In the genomic region with DNA sequence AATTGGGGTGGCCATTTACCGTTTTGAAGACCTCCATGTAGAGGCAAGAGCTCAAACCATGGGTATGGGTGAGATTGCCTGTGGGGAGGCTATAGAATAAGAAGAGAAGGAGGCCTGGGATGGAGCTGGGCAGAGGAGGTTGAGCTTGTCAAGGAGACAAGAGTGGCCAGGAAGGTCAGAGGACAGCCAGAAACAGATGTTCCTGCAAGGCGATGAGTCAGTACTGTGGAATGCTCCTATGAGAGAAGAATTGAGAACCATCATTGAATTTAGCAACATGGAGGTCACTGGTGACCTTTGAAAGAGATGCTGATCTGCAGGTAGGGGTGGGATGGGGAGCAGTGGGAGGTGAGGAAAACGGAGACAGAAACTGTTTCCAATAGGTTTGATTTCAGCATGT, we compare ENCODE assay signal across 1 cellular context.
TF ChIP-seq lines count a peak whose summit lies in the region.

No MANE protein-coding gene starts in this region.

TF ChIP-seq in K562, 482 proteins besides CTCF, POLR2A, EP300 and RAD21 (continued from another document and continues in another):
- TF ChIP-seq, protein P1, sequence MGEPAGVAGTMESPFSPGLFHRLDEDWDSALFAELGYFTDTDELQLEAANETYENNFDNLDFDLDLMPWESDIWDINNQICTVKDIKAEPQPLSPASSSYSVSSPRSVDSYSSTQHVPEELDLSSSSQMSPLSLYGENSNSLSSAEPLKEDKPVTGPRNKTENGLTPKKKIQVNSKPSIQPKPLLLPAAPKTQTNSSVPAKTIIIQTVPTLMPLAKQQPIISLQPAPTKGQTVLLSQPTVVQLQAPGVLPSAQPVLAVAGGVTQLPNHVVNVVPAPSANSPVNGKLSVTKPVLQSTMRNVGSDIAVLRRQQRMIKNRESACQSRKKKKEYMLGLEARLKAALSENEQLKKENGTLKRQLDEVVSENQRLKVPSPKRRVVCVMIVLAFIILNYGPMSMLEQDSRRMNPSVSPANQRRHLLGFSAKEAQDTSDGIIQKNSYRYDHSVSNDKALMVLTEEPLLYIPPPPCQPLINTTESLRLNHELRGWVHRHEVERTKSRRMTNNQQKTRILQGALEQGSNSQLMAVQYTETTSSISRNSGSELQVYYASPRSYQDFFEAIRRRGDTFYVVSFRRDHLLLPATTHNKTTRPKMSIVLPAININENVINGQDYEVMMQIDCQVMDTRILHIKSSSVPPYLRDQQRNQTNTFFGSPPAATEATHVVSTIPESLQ (CRISPR knock-in tag; IDR thresholded peaks at IDR 0.05): no peak
- TF ChIP-seq NR2C2 (CRISPR knock-in tag; IDR thresholded peaks at IDR 0.05): no peak
- TF ChIP-seq NR2C2 (tag; IDR thresholded peaks at IDR 0.05): peak; percentile 55
- peak; percentile 94 for TF ChIP-seq JUND (IDR thresholded peaks at IDR 0.05; ENCODE audit: borderline replicate concordance, low read depth, low read length)
- peak; percentile 89; the same call in 2 of the 3 replicates for TF ChIP-seq JUND (tag; IDR thresholded peaks at IDR 0.05; ENCODE audit: borderline replicate concordance, low read depth, low read length)
- TF ChIP-seq KLF6 (CRISPR knock-in tag; IDR thresholded peaks at IDR 0.05; ENCODE audit: borderline replicate concordance): no peak
- TF ChIP-seq, protein P2, sequence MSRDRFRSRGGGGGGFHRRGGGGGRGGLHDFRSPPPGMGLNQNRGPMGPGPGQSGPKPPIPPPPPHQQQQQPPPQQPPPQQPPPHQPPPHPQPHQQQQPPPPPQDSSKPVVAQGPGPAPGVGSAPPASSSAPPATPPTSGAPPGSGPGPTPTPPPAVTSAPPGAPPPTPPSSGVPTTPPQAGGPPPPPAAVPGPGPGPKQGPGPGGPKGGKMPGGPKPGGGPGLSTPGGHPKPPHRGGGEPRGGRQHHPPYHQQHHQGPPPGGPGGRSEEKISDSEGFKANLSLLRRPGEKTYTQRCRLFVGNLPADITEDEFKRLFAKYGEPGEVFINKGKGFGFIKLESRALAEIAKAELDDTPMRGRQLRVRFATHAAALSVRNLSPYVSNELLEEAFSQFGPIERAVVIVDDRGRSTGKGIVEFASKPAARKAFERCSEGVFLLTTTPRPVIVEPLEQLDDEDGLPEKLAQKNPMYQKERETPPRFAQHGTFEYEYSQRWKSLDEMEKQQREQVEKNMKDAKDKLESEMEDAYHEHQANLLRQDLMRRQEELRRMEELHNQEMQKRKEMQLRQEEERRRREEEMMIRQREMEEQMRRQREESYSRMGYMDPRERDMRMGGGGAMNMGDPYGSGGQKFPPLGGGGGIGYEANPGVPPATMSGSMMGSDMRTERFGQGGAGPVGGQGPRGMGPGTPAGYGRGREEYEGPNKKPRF (IDR thresholded peaks at IDR 0.05; ENCODE audit: low read depth, low read length): no peak
- TF ChIP-seq ZNF41 (CRISPR knock-in tag; conservative IDR thresholded peaks at IDR 0.05): no peak
- peak; percentile 3 for TF ChIP-seq FOS (IDR thresholded peaks at IDR 0.05; ENCODE audit: extremely low read depth, insufficient read length)
- peak in 1 of 2 experiments; percentile 49; a peak in 1 of 4 replicates for TF ChIP-seq RCOR1 (IDR thresholded peaks at IDR 0.05; ENCODE audit: borderline replicate concordance in 1 of 2, low read depth in 2 of 2, low read length in 2 of 2)
- TF ChIP-seq, protein P3, sequence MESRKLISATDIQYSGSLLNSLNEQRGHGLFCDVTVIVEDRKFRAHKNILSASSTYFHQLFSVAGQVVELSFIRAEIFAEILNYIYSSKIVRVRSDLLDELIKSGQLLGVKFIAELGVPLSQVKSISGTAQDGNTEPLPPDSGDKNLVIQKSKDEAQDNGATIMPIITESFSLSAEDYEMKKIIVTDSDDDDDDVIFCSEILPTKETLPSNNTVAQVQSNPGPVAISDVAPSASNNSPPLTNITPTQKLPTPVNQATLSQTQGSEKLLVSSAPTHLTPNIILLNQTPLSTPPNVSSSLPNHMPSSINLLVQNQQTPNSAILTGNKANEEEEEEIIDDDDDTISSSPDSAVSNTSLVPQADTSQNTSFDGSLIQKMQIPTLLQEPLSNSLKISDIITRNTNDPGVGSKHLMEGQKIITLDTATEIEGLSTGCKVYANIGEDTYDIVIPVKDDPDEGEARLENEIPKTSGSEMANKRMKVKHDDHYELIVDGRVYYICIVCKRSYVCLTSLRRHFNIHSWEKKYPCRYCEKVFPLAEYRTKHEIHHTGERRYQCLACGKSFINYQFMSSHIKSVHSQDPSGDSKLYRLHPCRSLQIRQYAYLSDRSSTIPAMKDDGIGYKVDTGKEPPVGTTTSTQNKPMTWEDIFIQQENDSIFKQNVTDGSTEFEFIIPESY (CRISPR knock-in tag; IDR thresholded peaks at IDR 0.05): no peak
- no peak for TF ChIP-seq NR2C1 (IDR thresholded peaks at IDR 0.05)
- peak; percentile 68 for TF ChIP-seq NR2C1 (tag; IDR thresholded peaks at IDR 0.05)
- no peak for TF ChIP-seq SMARCE1 (IDR thresholded peaks at IDR 0.05)
- peak; percentile 25; the same call in 1 of the 2 replicates for TF ChIP-seq CBFA2T3 (IDR thresholded peaks at IDR 0.05)
- TF ChIP-seq MYC (IDR thresholded peaks at IDR 0.05; ENCODE audit: low read depth, low read length): no peak
- TF ChIP-seq MYC (CRISPR knock-in tag; IDR thresholded peaks at IDR 0.05; ENCODE audit: borderline replicate concordance, low read depth): no peak
- no peak for TF ChIP-seq MTA3 (IDR thresholded peaks at IDR 0.05; ENCODE audit: borderline replicate concordance)
- no peak for TF ChIP-seq ZNF232 (CRISPR knock-in tag; IDR thresholded peaks at IDR 0.05)
- TF ChIP-seq GATA2 (CRISPR knock-in tag; IDR thresholded peaks at IDR 0.05): no peak
- TF ChIP-seq ARID1B (IDR thresholded peaks at IDR 0.05): peak; percentile 43; the same call in 1 of the 2 replicates
- TF ChIP-seq, protein P4, sequence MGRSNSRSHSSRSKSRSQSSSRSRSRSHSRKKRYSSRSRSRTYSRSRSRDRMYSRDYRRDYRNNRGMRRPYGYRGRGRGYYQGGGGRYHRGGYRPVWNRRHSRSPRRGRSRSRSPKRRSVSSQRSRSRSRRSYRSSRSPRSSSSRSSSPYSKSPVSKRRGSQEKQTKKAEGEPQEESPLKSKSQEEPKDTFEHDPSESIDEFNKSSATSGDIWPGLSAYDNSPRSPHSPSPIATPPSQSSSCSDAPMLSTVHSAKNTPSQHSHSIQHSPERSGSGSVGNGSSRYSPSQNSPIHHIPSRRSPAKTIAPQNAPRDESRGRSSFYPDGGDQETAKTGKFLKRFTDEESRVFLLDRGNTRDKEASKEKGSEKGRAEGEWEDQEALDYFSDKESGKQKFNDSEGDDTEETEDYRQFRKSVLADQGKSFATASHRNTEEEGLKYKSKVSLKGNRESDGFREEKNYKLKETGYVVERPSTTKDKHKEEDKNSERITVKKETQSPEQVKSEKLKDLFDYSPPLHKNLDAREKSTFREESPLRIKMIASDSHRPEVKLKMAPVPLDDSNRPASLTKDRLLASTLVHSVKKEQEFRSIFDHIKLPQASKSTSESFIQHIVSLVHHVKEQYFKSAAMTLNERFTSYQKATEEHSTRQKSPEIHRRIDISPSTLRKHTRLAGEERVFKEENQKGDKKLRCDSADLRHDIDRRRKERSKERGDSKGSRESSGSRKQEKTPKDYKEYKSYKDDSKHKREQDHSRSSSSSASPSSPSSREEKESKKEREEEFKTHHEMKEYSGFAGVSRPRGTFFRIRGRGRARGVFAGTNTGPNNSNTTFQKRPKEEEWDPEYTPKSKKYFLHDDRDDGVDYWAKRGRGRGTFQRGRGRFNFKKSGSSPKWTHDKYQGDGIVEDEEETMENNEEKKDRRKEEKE (IDR thresholded peaks at IDR 0.05; ENCODE audit: borderline replicate concordance in 1 of 2, control insufficient read depth in 1 of 2, low read depth in 2 of 2, low read length in 1 of 2): no peak
- no peak for TF ChIP-seq KLF13 (tag; IDR thresholded peaks at IDR 0.05; ENCODE audit: borderline replicate concordance, low read depth)
- no peak for TF ChIP-seq MIER1 (IDR thresholded peaks at IDR 0.05; ENCODE audit: low read depth)
- peak; percentile 52 for TF ChIP-seq TAF9B (IDR thresholded peaks at IDR 0.05; ENCODE audit: partially characterized antibody)
- TF ChIP-seq, protein P5, sequence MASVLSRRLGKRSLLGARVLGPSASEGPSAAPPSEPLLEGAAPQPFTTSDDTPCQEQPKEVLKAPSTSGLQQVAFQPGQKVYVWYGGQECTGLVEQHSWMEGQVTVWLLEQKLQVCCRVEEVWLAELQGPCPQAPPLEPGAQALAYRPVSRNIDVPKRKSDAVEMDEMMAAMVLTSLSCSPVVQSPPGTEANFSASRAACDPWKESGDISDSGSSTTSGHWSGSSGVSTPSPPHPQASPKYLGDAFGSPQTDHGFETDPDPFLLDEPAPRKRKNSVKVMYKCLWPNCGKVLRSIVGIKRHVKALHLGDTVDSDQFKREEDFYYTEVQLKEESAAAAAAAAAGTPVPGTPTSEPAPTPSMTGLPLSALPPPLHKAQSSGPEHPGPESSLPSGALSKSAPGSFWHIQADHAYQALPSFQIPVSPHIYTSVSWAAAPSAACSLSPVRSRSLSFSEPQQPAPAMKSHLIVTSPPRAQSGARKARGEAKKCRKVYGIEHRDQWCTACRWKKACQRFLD (CRISPR knock-in tag; IDR thresholded peaks at IDR 0.05): no peak
- TF ChIP-seq TEAD4 (IDR thresholded peaks at IDR 0.05; ENCODE audit: low read length): peak; percentile 71
- no peak for TF ChIP-seq TEAD4 (CRISPR knock-in tag; IDR thresholded peaks at IDR 0.05; ENCODE audit: borderline replicate concordance)
- TF ChIP-seq MAFK (IDR thresholded peaks at IDR 0.05; ENCODE audit: low read length): no peak
- peak; percentile 39; the same call in 1 of the 2 replicates for TF ChIP-seq DPF2 (IDR thresholded peaks at IDR 0.05)
- TF ChIP-seq SMARCA4 (IDR thresholded peaks at IDR 0.05): 0 out of 2 replicates have a peak, but pooled peaks have one; percentile 43
- TF ChIP-seq FOSL1 (tag; conservative IDR thresholded peaks at IDR 0.05): peak; percentile 66; the same call in 1 of the 2 replicates
- TF ChIP-seq GATAD2B (IDR thresholded peaks at IDR 0.05; ENCODE audit: borderline replicate concordance): no peak
- TF ChIP-seq TEAD1 (CRISPR knock-in tag; IDR thresholded peaks at IDR 0.05): peak; percentile 83 to 84; a peak in 2 of 4 replicates
- TF ChIP-seq, protein P6, sequence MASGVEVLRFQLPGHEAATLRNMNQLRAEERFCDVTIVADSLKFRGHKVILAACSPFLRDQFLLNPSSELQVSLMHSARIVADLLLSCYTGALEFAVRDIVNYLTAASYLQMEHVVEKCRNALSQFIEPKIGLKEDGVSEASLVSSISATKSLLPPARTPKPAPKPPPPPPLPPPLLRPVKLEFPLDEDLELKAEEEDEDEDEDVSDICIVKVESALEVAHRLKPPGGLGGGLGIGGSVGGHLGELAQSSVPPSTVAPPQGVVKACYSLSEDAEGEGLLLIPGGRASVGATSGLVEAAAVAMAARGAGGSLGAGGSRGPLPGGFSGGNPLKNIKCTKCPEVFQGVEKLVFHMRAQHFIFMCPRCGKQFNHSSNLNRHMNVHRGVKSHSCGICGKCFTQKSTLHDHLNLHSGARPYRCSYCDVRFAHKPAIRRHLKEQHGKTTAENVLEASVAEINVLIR (CRISPR knock-in tag; IDR thresholded peaks at IDR 0.05): no peak
- TF ChIP-seq, protein P7, sequence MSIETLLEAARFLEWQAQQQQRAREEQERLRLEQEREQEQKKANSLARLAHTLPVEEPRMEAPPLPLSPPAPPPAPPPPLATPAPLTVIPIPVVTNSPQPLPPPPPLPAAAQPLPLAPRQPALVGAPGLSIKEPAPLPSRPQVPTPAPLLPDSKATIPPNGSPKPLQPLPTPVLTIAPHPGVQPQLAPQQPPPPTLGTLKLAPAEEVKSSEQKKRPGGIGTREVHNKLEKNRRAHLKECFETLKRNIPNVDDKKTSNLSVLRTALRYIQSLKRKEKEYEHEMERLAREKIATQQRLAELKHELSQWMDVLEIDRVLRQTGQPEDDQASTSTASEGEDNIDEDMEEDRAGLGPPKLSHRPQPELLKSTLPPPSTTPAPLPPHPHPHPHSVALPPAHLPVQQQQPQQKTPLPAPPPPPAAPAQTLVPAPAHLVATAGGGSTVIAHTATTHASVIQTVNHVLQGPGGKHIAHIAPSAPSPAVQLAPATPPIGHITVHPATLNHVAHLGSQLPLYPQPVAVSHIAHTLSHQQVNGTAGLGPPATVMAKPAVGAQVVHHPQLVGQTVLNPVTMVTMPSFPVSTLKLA (conservative IDR thresholded peaks at IDR 0.05): no peak
- no peak for TF ChIP-seq NR3C1 (CRISPR knock-in tag; IDR thresholded peaks at IDR 0.05)
- TF ChIP-seq NCOR1 (IDR thresholded peaks at IDR 0.05): 0 out of 2 replicates have a peak, but pooled peaks have one; percentile 6
- peak; percentile 20; the same call in 1 of the 2 replicates for TF ChIP-seq JUN (IDR thresholded peaks at IDR 0.05; ENCODE audit: borderline replicate concordance, low read depth, low read length)
- no peak for TF ChIP-seq JUN (CRISPR knock-in tag; IDR thresholded peaks at IDR 0.05; ENCODE audit: borderline replicate concordance)
- TF ChIP-seq, protein P8, sequence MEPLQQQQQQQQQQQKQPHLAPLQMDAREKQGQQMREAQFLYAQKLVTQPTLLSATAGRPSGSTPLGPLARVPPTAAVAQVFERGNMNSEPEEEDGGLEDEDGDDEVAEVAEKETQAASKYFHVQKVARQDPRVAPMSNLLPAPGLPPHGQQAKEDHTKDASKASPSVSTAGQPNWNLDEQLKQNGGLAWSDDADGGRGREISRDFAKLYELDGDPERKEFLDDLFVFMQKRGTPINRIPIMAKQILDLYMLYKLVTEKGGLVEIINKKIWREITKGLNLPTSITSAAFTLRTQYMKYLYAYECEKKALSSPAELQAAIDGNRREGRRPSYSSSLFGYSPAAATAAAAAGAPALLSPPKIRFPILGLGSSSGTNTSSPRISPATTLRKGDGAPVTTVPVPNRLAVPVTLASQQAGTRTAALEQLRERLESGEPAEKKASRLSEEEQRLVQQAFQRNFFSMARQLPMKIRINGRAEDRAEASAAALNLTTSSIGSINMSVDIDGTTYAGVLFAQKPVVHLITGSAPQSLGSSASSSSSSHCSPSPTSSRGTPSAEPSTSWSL (CRISPR knock-in tag; IDR thresholded peaks at IDR 0.05; ENCODE audit: borderline replicate concordance): no peak
- TF ChIP-seq BACH1 (tag; IDR thresholded peaks at IDR 0.05): no peak
- no peak for TF ChIP-seq NFIC (IDR thresholded peaks at IDR 0.05)
- no peak for TF ChIP-seq E2F3 (CRISPR knock-in tag; IDR thresholded peaks at IDR 0.05)
